ENCODE assay signal across 2 cellular contexts in the genomic region with DNA sequence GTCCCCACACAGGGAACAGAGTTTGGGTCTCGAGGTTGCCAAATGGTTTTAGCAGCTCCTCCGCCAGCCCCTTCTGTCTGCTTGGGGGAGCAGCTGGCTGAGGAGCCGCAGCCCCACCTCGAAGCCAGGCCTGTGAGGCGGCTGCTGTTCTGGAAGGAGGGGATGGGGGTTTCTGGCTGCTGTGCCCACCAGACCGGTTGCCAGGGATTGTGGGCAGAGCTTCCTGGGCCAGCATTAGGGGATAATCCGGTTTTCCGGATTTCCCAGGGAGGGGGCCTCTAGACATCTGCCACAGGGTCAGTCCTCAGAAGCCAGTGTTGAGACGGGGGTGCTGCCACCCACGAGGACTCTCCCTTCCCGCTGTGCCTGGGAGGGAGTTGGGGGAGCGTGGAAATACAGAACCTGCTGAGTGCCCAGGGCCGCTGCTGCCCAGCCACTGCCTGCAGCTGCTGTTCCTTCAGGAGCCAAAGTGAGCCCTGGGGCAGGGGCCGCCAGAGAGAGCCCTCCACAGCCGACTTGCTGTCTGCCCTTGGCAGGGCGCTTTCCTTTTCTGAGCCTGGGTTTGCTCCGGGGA.
TF ChIP-seq lines count a peak whose summit lies in the region.

No MANE protein-coding gene starts in this region.

TF ChIP-seq in SK-N-SH, 30 proteins besides CTCF, POLR2A, EP300 and RAD21 (continued from another document):
- TF ChIP-seq, protein P1, sequence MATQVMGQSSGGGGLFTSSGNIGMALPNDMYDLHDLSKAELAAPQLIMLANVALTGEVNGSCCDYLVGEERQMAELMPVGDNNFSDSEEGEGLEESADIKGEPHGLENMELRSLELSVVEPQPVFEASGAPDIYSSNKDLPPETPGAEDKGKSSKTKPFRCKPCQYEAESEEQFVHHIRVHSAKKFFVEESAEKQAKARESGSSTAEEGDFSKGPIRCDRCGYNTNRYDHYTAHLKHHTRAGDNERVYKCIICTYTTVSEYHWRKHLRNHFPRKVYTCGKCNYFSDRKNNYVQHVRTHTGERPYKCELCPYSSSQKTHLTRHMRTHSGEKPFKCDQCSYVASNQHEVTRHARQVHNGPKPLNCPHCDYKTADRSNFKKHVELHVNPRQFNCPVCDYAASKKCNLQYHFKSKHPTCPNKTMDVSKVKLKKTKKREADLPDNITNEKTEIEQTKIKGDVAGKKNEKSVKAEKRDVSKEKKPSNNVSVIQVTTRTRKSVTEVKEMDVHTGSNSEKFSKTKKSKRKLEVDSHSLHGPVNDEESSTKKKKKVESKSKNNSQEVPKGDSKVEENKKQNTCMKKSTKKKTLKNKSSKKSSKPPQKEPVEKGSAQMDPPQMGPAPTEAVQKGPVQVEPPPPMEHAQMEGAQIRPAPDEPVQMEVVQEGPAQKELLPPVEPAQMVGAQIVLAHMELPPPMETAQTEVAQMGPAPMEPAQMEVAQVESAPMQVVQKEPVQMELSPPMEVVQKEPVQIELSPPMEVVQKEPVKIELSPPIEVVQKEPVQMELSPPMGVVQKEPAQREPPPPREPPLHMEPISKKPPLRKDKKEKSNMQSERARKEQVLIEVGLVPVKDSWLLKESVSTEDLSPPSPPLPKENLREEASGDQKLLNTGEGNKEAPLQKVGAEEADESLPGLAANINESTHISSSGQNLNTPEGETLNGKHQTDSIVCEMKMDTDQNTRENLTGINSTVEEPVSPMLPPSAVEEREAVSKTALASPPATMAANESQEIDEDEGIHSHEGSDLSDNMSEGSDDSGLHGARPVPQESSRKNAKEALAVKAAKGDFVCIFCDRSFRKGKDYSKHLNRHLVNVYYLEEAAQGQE (IDR thresholded peaks at IDR 0.05; ENCODE audit: low read depth, low read length): no peak
- TF ChIP-seq RFX5 (IDR thresholded peaks at IDR 0.05; ENCODE audit: low read length): no peak
- TF ChIP-seq ELF1 (IDR thresholded peaks at IDR 0.05): no peak
- no peak for TF ChIP-seq FOSL2 (IDR thresholded peaks at IDR 0.05; ENCODE audit: borderline replicate concordance, low read depth)
- no peak for TF ChIP-seq TCF12 (IDR thresholded peaks at IDR 0.05)
- no peak for TF ChIP-seq SMC3 (IDR thresholded peaks at IDR 0.05; ENCODE audit: low read depth, low read length)
- TF ChIP-seq, protein P2, sequence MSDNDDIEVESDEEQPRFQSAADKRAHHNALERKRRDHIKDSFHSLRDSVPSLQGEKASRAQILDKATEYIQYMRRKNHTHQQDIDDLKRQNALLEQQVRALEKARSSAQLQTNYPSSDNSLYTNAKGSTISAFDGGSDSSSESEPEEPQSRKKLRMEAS (IDR thresholded peaks at IDR 0.05; ENCODE audit: low read depth): no peak
- no peak for TF ChIP-seq MEF2A (IDR thresholded peaks at IDR 0.05; ENCODE audit: borderline replicate concordance, low read depth)
- no peak for TF ChIP-seq POLR2AphosphoS5 (IDR thresholded peaks at IDR 0.05; ENCODE audit: low read depth, low read length)
- no peak for TF ChIP-seq EZH2phosphoT487 (IDR thresholded peaks at IDR 0.05; ENCODE audit: borderline replicate concordance, low read depth)
- TF ChIP-seq, protein P3, sequence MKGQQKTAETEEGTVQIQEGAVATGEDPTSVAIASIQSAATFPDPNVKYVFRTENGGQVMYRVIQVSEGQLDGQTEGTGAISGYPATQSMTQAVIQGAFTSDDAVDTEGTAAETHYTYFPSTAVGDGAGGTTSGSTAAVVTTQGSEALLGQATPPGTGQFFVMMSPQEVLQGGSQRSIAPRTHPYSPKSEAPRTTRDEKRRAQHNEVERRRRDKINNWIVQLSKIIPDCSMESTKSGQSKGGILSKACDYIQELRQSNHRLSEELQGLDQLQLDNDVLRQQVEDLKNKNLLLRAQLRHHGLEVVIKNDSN (IDR thresholded peaks at IDR 0.05; ENCODE audit: borderline replicate concordance, low read depth): no peak
- TF ChIP-seq JUND (IDR thresholded peaks at IDR 0.05): no peak
- TF ChIP-seq GATA2 (CRISPR knock-in tag; IDR thresholded peaks at IDR 0.05): no peak
- no peak for TF ChIP-seq YY1 (IDR thresholded peaks at IDR 0.05; ENCODE audit: low read depth)

TF ChIP-seq in SK-N-SH treated with all-trans-retinoic acid at 6 μM for 48 hours, 23 proteins besides CTCF, POLR2A, EP300 and RAD21 (continued from another document):
- TF ChIP-seq, protein P4, sequence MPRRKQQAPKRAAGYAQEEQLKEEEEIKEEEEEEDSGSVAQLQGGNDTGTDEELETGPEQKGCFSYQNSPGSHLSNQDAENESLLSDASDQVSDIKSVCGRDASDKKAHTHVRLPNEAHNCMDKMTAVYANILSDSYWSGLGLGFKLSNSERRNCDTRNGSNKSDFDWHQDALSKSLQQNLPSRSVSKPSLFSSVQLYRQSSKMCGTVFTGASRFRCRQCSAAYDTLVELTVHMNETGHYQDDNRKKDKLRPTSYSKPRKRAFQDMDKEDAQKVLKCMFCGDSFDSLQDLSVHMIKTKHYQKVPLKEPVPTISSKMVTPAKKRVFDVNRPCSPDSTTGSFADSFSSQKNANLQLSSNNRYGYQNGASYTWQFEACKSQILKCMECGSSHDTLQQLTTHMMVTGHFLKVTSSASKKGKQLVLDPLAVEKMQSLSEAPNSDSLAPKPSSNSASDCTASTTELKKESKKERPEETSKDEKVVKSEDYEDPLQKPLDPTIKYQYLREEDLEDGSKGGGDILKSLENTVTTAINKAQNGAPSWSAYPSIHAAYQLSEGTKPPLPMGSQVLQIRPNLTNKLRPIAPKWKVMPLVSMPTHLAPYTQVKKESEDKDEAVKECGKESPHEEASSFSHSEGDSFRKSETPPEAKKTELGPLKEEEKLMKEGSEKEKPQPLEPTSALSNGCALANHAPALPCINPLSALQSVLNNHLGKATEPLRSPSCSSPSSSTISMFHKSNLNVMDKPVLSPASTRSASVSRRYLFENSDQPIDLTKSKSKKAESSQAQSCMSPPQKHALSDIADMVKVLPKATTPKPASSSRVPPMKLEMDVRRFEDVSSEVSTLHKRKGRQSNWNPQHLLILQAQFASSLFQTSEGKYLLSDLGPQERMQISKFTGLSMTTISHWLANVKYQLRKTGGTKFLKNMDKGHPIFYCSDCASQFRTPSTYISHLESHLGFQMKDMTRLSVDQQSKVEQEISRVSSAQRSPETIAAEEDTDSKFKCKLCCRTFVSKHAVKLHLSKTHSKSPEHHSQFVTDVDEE (CRISPR knock-in tag; IDR thresholded peaks at IDR 0.05): no peak
